In genomic region chr1:247373721-247374141, GRCh38 we compare ENCODE assay signal across 9 cellular contexts. TPM values are rescaled to one million over a fixed set of nuclear protein-coding genes. Genes with fewer than 3 reads are reported as not detected.
DNase-seq lines count a peak whose midpoint lies in the region; ATAC-seq and TF ChIP-seq lines count a peak whose summit lies in the region.
"Had no signal": no experiment of that assay in that cellular context is flagged by ENCODE, and none has a peak within 500 bp of the region (broad histone marks: within the 10 kb centered on the region; RNA-seq: fewer than 3 reads in every experiment).

No MANE protein-coding gene starts in this region.

- peak; percentile 82 for ATAC-seq in activated CD8-positive, alpha-beta T cell treated with anti-CD3 and anti-CD28 coated beads for 36 hours
- peak; percentile 84 for ATAC-seq in naive thymus-derived CD4-positive, alpha-beta T cell
- ATAC-seq in stimulated activated naive CD8-positive, alpha-beta T cell treated with anti-CD3 and anti-CD28 coated beads, Interleukin-15, amount 100 ng/mL, for 72 hours = peak; percentile 89

- CTCF ChIA-PET in activated CD8-positive, alpha-beta T cell treated with anti-CD3 and anti-CD28 coated beads for 36 hours (lab: Charles Lee) = interaction anchor here (0.7 to 3.6 kb wide), 16 partner anchors 8 to 205 kb away, joined by 3 to 77 read pairs (median 7); no protein-coding TSS in a partner anchor
- CTCF ChIA-PET in naive thymus-derived CD4-positive, alpha-beta T cell (lab: Charles Lee) = interaction anchor here (0.7 to 3.8 kb wide), 3 partner anchors 16 to 113 kb away, joined by 3 to 97 read pairs (median 25); no protein-coding TSS in a partner anchor

- H3K4me3 ChIP-seq in MM.1S (ENCODE audit: low read length) (peak overlapping the region; percentile 45; the same call in 1 of the 2 replicates), epithelial cell of esophagus (ENCODE audit: low read length) (peak overlapping the region; percentile 15)
- H3K4me3 ChIP-seq in naive thymus-derived CD4-positive, alpha-beta T cell (ENCODE audit: low read length) = peak overlapping the region; percentile 46

- H3F3A ChIP-seq in MM.1S (ENCODE audit: insufficient read depth, low read length) = no peaks in the 10 kb centered on the region

- peaks cover 6% of the 10 kb centered on the region for H3K4me1 Mint-ChIP-seq in activated CD8-positive, alpha-beta T cell treated with anti-CD3 and anti-CD28 coated beads for 36 hours (ENCODE audit: low read depth)
- H3K4me1 Mint-ChIP-seq in naive thymus-derived CD4-positive, alpha-beta T cell = peaks cover 0 to 10% (median 7%) of the 10 kb centered on the region in 7 donors
- no peaks in the 10 kb centered on the region for H3K4me1 Mint-ChIP-seq in stimulated activated naive CD8-positive, alpha-beta T cell treated with anti-CD3 and anti-CD28 coated beads, Interleukin-15, amount 100 ng/mL, for 72 hours

- peak overlapping the region; percentile 38 for H3K4me3 Mint-ChIP-seq in activated CD8-positive, alpha-beta T cell treated with anti-CD3 and anti-CD28 coated beads for 36 hours
- H3K4me3 Mint-ChIP-seq in naive thymus-derived CD4-positive, alpha-beta T cell = peak overlapping the region in 9 of 10 donors; percentile 14 to 70 (median 58)
- peak overlapping the region; percentile 21 to 58 for H3K4me3 Mint-ChIP-seq in stimulated activated naive CD8-positive, alpha-beta T cell treated with anti-CD3 and anti-CD28 coated beads, Interleukin-15, amount 100 ng/mL, for 72 hours

- H3K27me3 Mint-ChIP-seq in activated CD8-positive, alpha-beta T cell treated with anti-CD3 and anti-CD28 coated beads for 36 hours = no peaks in the 10 kb centered on the region
- peaks cover 4 to 19% (median 6%) of the 10 kb centered on the region in 5 donors for H3K27me3 Mint-ChIP-seq in naive thymus-derived CD4-positive, alpha-beta T cell
- H3K27me3 Mint-ChIP-seq in stimulated activated naive CD8-positive, alpha-beta T cell treated with anti-CD3 and anti-CD28 coated beads, Interleukin-15, amount 100 ng/mL, for 72 hours = peaks cover 6% of the 10 kb centered on the region

- no peak overlapping the region for H3K27ac Mint-ChIP-seq in activated CD8-positive, alpha-beta T cell treated with anti-CD3 and anti-CD28 coated beads for 36 hours
- H3K27ac Mint-ChIP-seq in naive thymus-derived CD4-positive, alpha-beta T cell = no peak overlapping the region
- no peak overlapping the region for H3K27ac Mint-ChIP-seq in stimulated activated naive CD8-positive, alpha-beta T cell treated with anti-CD3 and anti-CD28 coated beads, Interleukin-15, amount 100 ng/mL, for 72 hours

- no peaks in the 10 kb centered on the region for H4K20me1 ChIP-seq in MM.1S (ENCODE audit: insufficient read depth, low read length)

- peak; percentile 48 for TF ChIP-seq CTCF in MM.1S (IDR thresholded peaks at IDR 0.05; ENCODE audit: low read length)
- TF ChIP-seq CTCF in activated CD8-positive, alpha-beta T cell treated with anti-CD3 and anti-CD28 coated beads for 36 hours (IDR thresholded peaks at IDR 0.05) = peak; percentile 49
- peak; percentile 57 for TF ChIP-seq CTCF in epithelial cell of esophagus (IDR thresholded peaks at IDR 0.05; ENCODE audit: insufficient read depth, low read depth, low read length, missing control alignments)

- H3K4me2 ChIP-seq in MM.1S (ENCODE audit: low read depth, low read length) = peak overlapping the region; percentile 59; the same call in 1 of the 2 replicates

- H3K27ac ChIP-seq in MM.1S (ENCODE audit: low read length) = peak overlapping the region; percentile 15; the same call in 1 of the 2 replicates
- H3K27ac ChIP-seq in naive thymus-derived CD4-positive, alpha-beta T cell (ENCODE audit: low read depth, low read length) = no peak overlapping the region
- H3K27ac ChIP-seq: C4-2B had no signal

- peak overlapping the region; percentile 35; the same call in 1 of the 2 replicates for H3K9ac ChIP-seq in MM.1S (ENCODE audit: low read length)

- DNase-seq in NCI-H345 (lab: John Stamatoyannopoulos, UW) = peak; percentile 16
- no peak for DNase-seq in NCI-H345 treated with DMSO at 0.1 percent for 48 hours (lab: John Stamatoyannopoulos, UW; ENCODE audit: unreplicated experiment)
- peak; percentile 71 for DNase-seq in MM.1S
- peak; percentile 80 for DNase-seq in activated CD8-positive, alpha-beta T cell treated with anti-CD3 and anti-CD28 coated beads for 36 hours
- peak; percentile 55 for DNase-seq in epithelial cell of esophagus (ENCODE audit: low read depth)
- DNase-seq in naive thymus-derived CD4-positive, alpha-beta T cell = peak; percentile 37 to 64 (median 48)
- peak; percentile 48 to 65 for DNase-seq in stimulated activated naive CD8-positive, alpha-beta T cell treated with anti-CD3 and anti-CD28 coated beads, Interleukin-15, amount 100 ng/mL, for 72 hours
- no peak for DNase-seq in NCI-H2107 (lab: John Stamatoyannopoulos, UW)

- no peaks in the 10 kb centered on the region for H3K9me3 Mint-ChIP-seq in activated CD8-positive, alpha-beta T cell treated with anti-CD3 and anti-CD28 coated beads for 36 hours
- H3K9me3 Mint-ChIP-seq in naive thymus-derived CD4-positive, alpha-beta T cell = no peaks in the 10 kb centered on the region
- no peaks in the 10 kb centered on the region for H3K9me3 Mint-ChIP-seq in stimulated activated naive CD8-positive, alpha-beta T cell treated with anti-CD3 and anti-CD28 coated beads, Interleukin-15, amount 100 ng/mL, for 72 hours

- peak overlapping the region; percentile 69; the same call in 1 of the 2 replicates for H2AFZ ChIP-seq in MM.1S (ENCODE audit: low read length)

- no peaks in the 10 kb centered on the region for H3K9me2 ChIP-seq in MM.1S (replicated peaks; ENCODE audit: insufficient read depth, low read length)

- POLR2A ChIA-PET in activated CD8-positive, alpha-beta T cell treated with anti-CD3 and anti-CD28 coated beads for 36 hours (lab: Charles Lee) = interaction anchor here (0.9 kb wide), 1 partner anchor 41 kb away, joined by 3 read pairs; no protein-coding TSS in a partner anchor
- POLR2A ChIA-PET in naive thymus-derived CD4-positive, alpha-beta T cell (lab: Charles Lee) = no interaction called here

- H3K36me3 Mint-ChIP-seq in activated CD8-positive, alpha-beta T cell treated with anti-CD3 and anti-CD28 coated beads for 36 hours (ENCODE audit: low read depth) = no peaks in the 10 kb centered on the region
- H3K36me3 Mint-ChIP-seq in naive thymus-derived CD4-positive, alpha-beta T cell = no peaks in the 10 kb centered on the region

- H3K27me3 ChIP-seq in MM.1S (replicated peaks; ENCODE audit: insufficient read depth, low read length) = no peaks in the 10 kb centered on the region
- H3K27me3 ChIP-seq in naive thymus-derived CD4-positive, alpha-beta T cell (ENCODE audit: control insufficient read depth in 2 of 2, insufficient read depth in 2 of 2, low read length in 2 of 2) = no peaks in the 10 kb centered on the region

- no peaks in the 10 kb centered on the region for H3K4me1 ChIP-seq in MM.1S (ENCODE audit: low read length)
- no peaks in the 10 kb centered on the region for H3K4me1 ChIP-seq in naive thymus-derived CD4-positive, alpha-beta T cell (ENCODE audit: control insufficient read depth in 2 of 2, insufficient read depth in 2 of 2, low read length in 2 of 2)

- no peaks in the 10 kb centered on the region for H3K36me3 ChIP-seq in MM.1S (replicated peaks; ENCODE audit: insufficient read depth, low read length)
- H3K36me3 ChIP-seq in naive thymus-derived CD4-positive, alpha-beta T cell (ENCODE audit: control insufficient read depth in 2 of 3, insufficient read depth in 3 of 3, low read length in 3 of 3) = no peaks in the 10 kb centered on the region

- H3K79me2 ChIP-seq in MM.1S (ENCODE audit: low read length) = no peaks in the 10 kb centered on the region

- intact Hi-C loops in activated CD8-positive, alpha-beta T cell treated with anti-CD3 and anti-CD28 coated beads for 36 hours (cut with micrococcal nuclease) = loop anchor here (2.0 kb wide), 1 partner anchor 113 kb away; no protein-coding TSS in a partner anchor
- intact Hi-C loops in naive thymus-derived CD4-positive, alpha-beta T cell (cut with micrococcal nuclease) = loop anchor here (2.0 to 10.0 kb wide), 4 partner anchors 163 to 439 kb away; partner anchors contain the start of genes AHCTF1 (in 1 of the 2) and ZNF670 (in 1 of the 2)

- H3K9me3 ChIP-seq in MM.1S (replicated peaks; ENCODE audit: insufficient read depth, low read length) = no peaks in the 10 kb centered on the region
- no peaks in the 10 kb centered on the region for H3K9me3 ChIP-seq in naive thymus-derived CD4-positive, alpha-beta T cell (ENCODE audit: control insufficient read depth in 2 of 3, low read length in 3 of 3)

RNA-seq across cellular contexts. Expression of gene ZNF496, which starts 42.1 kb away (rescaled TPM):
- total RNA-seq in activated CD8-positive, alpha-beta T cell treated with anti-CD3 and anti-CD28 coated beads for 36 hours = 10 to 100 TPM; 27.5 to 28.0 TPM
- total RNA-seq in naive thymus-derived CD4-positive, alpha-beta T cell = 10 to 100 TPM in 3 of 5 experiments, 1 to 10 TPM in 2; 9.5 to 25.1 (median 17.3) TPM
- 10 to 100 TPM in 1 of 2 donors, 1 to 10 TPM in 1; 9.2 to 10.5 TPM for polyA plus RNA-seq in naive thymus-derived CD4-positive, alpha-beta T cell

RNA-seq across cellular contexts. Expression of gene NLRP3, which starts 42.2 kb away (rescaled TPM):
- 1 to 10 TPM; 3.2 to 3.6 TPM for total RNA-seq in activated CD8-positive, alpha-beta T cell treated with anti-CD3 and anti-CD28 coated beads for 36 hours
- 10 to 100 TPM in 2 of 5 experiments, 1 to 10 TPM in 2, under 1 TPM in 1; 0.70 to 90.6 (median 4.6) TPM for total RNA-seq in naive thymus-derived CD4-positive, alpha-beta T cell
- polyA plus RNA-seq in naive thymus-derived CD4-positive, alpha-beta T cell = 1 to 10 TPM; 1.4 to 4.6 TPM

Comparison
In these comparisons a context has a peak if more than half of its experiments do, and no peak if none do; other contexts are left out.
1. DNase-seq: peak in NCI-H345 (single experiment), MM.1S (single experiment), activated CD8-positive, alpha-beta T cell treated with anti-CD3 and anti-CD28 coated beads for 36 hours (single experiment), epithelial cell of esophagus (single experiment), naive thymus-derived CD4-positive, alpha-beta T cell (9 of 9) and stimulated activated naive CD8-positive, alpha-beta T cell treated with anti-CD3 and anti-CD28 coated beads, Interleukin-15, amount 100 ng/mL, for 72 hours (2 of 2); none in NCI-H345 treated with DMSO at 0.1 percent for 48 hours (single experiment) and NCI-H2107 (single experiment).
2. Peak in every context shown above with its lines, with median percentiles within 50 percentile points of each other: H3K4me3 ChIP-seq, CTCF ChIP-seq, ATAC-seq and H3K4me3 Mint-ChIP-seq.